Comparison of ENCODE assay signal across 8 cellular contexts in genomic region chr21:36203603-36203889, GRCh38. TPM values are rescaled to one million over a fixed set of nuclear protein-coding genes. Genes with fewer than 3 reads are reported as not detected.
A peak's percentile ranks its signal among the peaks of the same experiment; 100 is the strongest.
DNase-seq lines count a peak whose midpoint lies in the region; ATAC-seq and TF ChIP-seq lines count a peak whose summit lies in the region.

No MANE protein-coding gene starts in this region.

- peak; percentile 73 for ATAC-seq in HG02885 (IDR thresholded peaks at IDR 0.05; ENCODE audit: poor library complexity, unreplicated experiment)

- H3K9me3 Mint-ChIP-seq in activated T-cell treated with anti-CD3 and anti-CD28 coated beads, Interleukin-2, amount 50 U/mL, for 24 hours: no peaks in the 10 kb centered on the region

- no peaks in the 10 kb centered on the region for H3K27me3 ChIP-seq in kidney epithelial cell (ENCODE audit: control insufficient read depth, insufficient read depth, low read length)

- H3K4me1 Mint-ChIP-seq in activated T-cell treated with anti-CD3 and anti-CD28 coated beads, Interleukin-2, amount 50 U/mL, for 24 hours (ENCODE audit: low read depth): peaks cover 35% of the 10 kb centered on the region

- H3K4me3 Mint-ChIP-seq in activated T-cell treated with anti-CD3 and anti-CD28 coated beads, Interleukin-2, amount 50 U/mL, for 24 hours: no peak overlapping the region

- DNase-seq in activated T-cell treated with anti-CD3 and anti-CD28 coated beads, Interleukin-2, amount 50 U/mL, for 24 hours: peak; percentile 50
- DNase-seq in kidney epithelial cell (ENCODE audit: low read depth) (peak; percentile 82), stromal cell of bone marrow (ENCODE audit: low read depth) (peak; percentile 80), SKM-1 treated with dmso at 0.1 percent for 144 hours (lab: John Stamatoyannopoulos, UW; ENCODE audit: unreplicated experiment) (no peak), middle frontal gyrus (ENCODE audit: extremely low spot score, low spot score) (no peak), HuH-7.5 (ENCODE audit: low spot score) (no peak)

- H3K36me3 ChIP-seq in kidney epithelial cell (ENCODE audit: control insufficient read depth, insufficient read depth, low read length): no peaks in the 10 kb centered on the region

- H3K4me3 ChIP-seq in kidney epithelial cell (ENCODE audit: low read depth, low read length): no peak overlapping the region

- H3K36me3 Mint-ChIP-seq in activated T-cell treated with anti-CD3 and anti-CD28 coated beads, Interleukin-2, amount 50 U/mL, for 24 hours (ENCODE audit: low read depth): peaks cover 38% of the 10 kb centered on the region

- H3K27ac ChIP-seq in C4-2B: 0 out of 2 replicates have a peak overlapping the region, but pooled peaks have one; percentile 19

- H3K27ac Mint-ChIP-seq in activated T-cell treated with anti-CD3 and anti-CD28 coated beads, Interleukin-2, amount 50 U/mL, for 24 hours: peak overlapping the region; percentile 76

- no peaks in the 10 kb centered on the region for H3K27me3 Mint-ChIP-seq in activated T-cell treated with anti-CD3 and anti-CD28 coated beads, Interleukin-2, amount 50 U/mL, for 24 hours

- TF ChIP-seq CTCF in C4-2B (conservative IDR thresholded peaks at IDR 0.05) (no peak), kidney epithelial cell (IDR thresholded peaks at IDR 0.05; ENCODE audit: insufficient read depth, low read length, poor library complexity, severe bottlenecking) (no peak)

RNA-seq across cellular contexts. Expression of gene DOP1B, which starts 46.9 kb away (rescaled TPM):
- 31.5 and 37.0 TPM in 2 replicates for total RNA-seq in kidney epithelial cell

Comparison
In these comparisons a context has a peak if more than half of its experiments do, and no peak if none do; other contexts are left out.
1. DNase-seq: peak in activated T-cell treated with anti-CD3 and anti-CD28 coated beads, Interleukin-2, amount 50 U/mL, for 24 hours (single experiment), kidney epithelial cell (single experiment) and stromal cell of bone marrow (single experiment); none in SKM-1 treated with dmso at 0.1 percent for 144 hours (single experiment), middle frontal gyrus (single experiment) and HuH-7.5 (single experiment).